In the genomic region with DNA sequence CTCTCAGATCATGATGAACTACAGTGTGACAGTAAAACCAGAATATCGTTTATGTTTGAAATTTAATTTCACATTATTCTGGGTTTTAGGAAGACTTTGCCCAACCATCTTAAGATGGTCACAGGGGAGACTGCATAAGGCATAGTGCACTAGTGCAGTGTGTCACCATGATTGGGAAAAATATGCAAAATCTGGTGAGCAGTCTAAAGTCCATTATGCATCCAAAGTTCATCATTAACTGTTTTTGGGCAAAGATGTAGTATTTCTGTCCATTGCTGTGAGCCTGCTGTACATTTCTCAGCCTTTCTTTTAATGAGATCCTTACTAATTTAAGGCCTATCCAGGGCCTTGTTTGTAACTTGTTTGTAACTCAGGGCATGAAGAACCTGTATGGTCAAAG, we compare ENCODE assay signal across 2 cellular contexts.
TF ChIP-seq lines count a peak whose summit lies in the region.

No MANE protein-coding gene starts in this region.

TF ChIP-seq in liver, 16 proteins besides CTCF, POLR2A, EP300 and RAD21 (continued from another document):
- no peak for TF ChIP-seq TAF1 (conservative IDR thresholded peaks at IDR 0.05)
- no peak for TF ChIP-seq NR2F2 (IDR thresholded peaks at IDR 0.05)
- TF ChIP-seq, protein P1, sequence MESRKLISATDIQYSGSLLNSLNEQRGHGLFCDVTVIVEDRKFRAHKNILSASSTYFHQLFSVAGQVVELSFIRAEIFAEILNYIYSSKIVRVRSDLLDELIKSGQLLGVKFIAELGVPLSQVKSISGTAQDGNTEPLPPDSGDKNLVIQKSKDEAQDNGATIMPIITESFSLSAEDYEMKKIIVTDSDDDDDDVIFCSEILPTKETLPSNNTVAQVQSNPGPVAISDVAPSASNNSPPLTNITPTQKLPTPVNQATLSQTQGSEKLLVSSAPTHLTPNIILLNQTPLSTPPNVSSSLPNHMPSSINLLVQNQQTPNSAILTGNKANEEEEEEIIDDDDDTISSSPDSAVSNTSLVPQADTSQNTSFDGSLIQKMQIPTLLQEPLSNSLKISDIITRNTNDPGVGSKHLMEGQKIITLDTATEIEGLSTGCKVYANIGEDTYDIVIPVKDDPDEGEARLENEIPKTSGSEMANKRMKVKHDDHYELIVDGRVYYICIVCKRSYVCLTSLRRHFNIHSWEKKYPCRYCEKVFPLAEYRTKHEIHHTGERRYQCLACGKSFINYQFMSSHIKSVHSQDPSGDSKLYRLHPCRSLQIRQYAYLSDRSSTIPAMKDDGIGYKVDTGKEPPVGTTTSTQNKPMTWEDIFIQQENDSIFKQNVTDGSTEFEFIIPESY (IDR thresholded peaks at IDR 0.05), result no peak
- no peak for TF ChIP-seq GABPA (IDR thresholded peaks at IDR 0.05 in 1 of 2, conservative IDR thresholded peaks at IDR 0.05 in 1 of 2)
- TF ChIP-seq FOXA2 (IDR thresholded peaks at IDR 0.05), result no peak
- TF ChIP-seq, protein P2, sequence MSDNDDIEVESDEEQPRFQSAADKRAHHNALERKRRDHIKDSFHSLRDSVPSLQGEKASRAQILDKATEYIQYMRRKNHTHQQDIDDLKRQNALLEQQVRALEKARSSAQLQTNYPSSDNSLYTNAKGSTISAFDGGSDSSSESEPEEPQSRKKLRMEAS (IDR thresholded peaks at IDR 0.05), result no peak
- TF ChIP-seq FOXA1 (IDR thresholded peaks at IDR 0.05), result no peak
- TF ChIP-seq, protein P3, sequence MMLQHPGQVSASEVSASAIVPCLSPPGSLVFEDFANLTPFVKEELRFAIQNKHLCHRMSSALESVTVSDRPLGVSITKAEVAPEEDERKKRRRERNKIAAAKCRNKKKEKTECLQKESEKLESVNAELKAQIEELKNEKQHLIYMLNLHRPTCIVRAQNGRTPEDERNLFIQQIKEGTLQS (IDR thresholded peaks at IDR 0.05), result no peak
- peak; percentile 95 to 99 for TF ChIP-seq HNF4A (conservative IDR thresholded peaks at IDR 0.05)
- TF ChIP-seq JUND (IDR thresholded peaks at IDR 0.05), result peak in 1 of 2 donors; percentile 50
- TF ChIP-seq, protein P4, sequence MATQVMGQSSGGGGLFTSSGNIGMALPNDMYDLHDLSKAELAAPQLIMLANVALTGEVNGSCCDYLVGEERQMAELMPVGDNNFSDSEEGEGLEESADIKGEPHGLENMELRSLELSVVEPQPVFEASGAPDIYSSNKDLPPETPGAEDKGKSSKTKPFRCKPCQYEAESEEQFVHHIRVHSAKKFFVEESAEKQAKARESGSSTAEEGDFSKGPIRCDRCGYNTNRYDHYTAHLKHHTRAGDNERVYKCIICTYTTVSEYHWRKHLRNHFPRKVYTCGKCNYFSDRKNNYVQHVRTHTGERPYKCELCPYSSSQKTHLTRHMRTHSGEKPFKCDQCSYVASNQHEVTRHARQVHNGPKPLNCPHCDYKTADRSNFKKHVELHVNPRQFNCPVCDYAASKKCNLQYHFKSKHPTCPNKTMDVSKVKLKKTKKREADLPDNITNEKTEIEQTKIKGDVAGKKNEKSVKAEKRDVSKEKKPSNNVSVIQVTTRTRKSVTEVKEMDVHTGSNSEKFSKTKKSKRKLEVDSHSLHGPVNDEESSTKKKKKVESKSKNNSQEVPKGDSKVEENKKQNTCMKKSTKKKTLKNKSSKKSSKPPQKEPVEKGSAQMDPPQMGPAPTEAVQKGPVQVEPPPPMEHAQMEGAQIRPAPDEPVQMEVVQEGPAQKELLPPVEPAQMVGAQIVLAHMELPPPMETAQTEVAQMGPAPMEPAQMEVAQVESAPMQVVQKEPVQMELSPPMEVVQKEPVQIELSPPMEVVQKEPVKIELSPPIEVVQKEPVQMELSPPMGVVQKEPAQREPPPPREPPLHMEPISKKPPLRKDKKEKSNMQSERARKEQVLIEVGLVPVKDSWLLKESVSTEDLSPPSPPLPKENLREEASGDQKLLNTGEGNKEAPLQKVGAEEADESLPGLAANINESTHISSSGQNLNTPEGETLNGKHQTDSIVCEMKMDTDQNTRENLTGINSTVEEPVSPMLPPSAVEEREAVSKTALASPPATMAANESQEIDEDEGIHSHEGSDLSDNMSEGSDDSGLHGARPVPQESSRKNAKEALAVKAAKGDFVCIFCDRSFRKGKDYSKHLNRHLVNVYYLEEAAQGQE (IDR thresholded peaks at IDR 0.05), result peak; percentile 24
- TF ChIP-seq RXRA (IDR thresholded peaks at IDR 0.05), result peak; percentile 35 to 50
- peak; percentile 67 for TF ChIP-seq YY1 (IDR thresholded peaks at IDR 0.05)
- peak; percentile 95 for TF ChIP-seq HNF4G (IDR thresholded peaks at IDR 0.05)
- peak; percentile 96 for TF ChIP-seq SP1 (IDR thresholded peaks at IDR 0.05)

TF ChIP-seq in HepG2, 621 proteins besides CTCF, POLR2A, EP300 and RAD21 (continued from another document):
- no peak for TF ChIP-seq CENPX (CRISPR knock-in tag; IDR thresholded peaks at IDR 0.05)
- TF ChIP-seq AGO2 (optimal IDR thresholded peaks at IDR 0.05; ENCODE audit: low read depth, low read length), result no peak
- TF ChIP-seq ZZZ3 (CRISPR knock-in tag; IDR thresholded peaks at IDR 0.05; ENCODE audit: borderline replicate concordance), result no peak
- TF ChIP-seq, protein P5, sequence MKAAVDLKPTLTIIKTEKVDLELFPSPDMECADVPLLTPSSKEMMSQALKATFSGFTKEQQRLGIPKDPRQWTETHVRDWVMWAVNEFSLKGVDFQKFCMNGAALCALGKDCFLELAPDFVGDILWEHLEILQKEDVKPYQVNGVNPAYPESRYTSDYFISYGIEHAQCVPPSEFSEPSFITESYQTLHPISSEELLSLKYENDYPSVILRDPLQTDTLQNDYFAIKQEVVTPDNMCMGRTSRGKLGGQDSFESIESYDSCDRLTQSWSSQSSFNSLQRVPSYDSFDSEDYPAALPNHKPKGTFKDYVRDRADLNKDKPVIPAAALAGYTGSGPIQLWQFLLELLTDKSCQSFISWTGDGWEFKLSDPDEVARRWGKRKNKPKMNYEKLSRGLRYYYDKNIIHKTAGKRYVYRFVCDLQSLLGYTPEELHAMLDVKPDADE (CRISPR knock-in tag; IDR thresholded peaks at IDR 0.05), result no peak
- TF ChIP-seq, protein P6, sequence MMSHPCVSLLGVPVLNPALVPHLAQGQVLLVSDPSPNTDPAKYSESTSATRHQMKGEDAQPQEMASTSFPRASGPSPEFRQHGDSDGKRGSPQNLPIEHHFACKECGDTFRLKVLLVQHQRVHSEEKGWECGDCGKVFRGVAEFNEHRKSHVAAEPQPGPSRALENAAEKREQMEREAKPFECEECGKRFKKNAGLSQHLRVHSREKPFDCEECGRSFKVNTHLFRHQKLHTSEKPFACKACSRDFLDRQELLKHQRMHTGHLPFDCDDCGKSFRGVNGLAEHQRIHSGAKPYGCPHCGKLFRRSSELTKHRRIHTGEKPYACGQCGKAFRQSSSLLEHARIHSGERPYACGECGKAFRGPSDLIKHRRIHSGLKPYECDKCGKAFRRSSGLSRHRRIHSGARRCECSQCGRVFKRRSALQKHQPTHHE (CRISPR knock-in tag; IDR thresholded peaks at IDR 0.05; ENCODE audit: borderline replicate concordance), result no peak
- TF ChIP-seq MBD4 (IDR thresholded peaks at IDR 0.05; ENCODE audit: borderline replicate concordance, low read length), result no peak
- no peak for TF ChIP-seq CAMTA2 (CRISPR knock-in tag; IDR thresholded peaks at IDR 0.05; ENCODE audit: borderline replicate concordance)
- TF ChIP-seq, protein P7, sequence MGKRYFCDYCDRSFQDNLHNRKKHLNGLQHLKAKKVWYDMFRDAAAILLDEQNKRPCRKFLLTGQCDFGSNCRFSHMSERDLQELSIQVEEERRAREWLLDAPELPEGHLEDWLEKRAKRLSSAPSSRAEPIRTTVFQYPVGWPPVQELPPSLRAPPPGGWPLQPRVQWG (CRISPR knock-in tag; IDR thresholded peaks at IDR 0.05; ENCODE audit: borderline replicate concordance, low read depth), result no peak
- no peak for TF ChIP-seq ZFP62 (CRISPR knock-in tag; IDR thresholded peaks at IDR 0.05)
- TF ChIP-seq MED8 (CRISPR knock-in tag; IDR thresholded peaks at IDR 0.05; ENCODE audit: insufficient replicate concordance), result no peak
- TF ChIP-seq, protein P8, sequence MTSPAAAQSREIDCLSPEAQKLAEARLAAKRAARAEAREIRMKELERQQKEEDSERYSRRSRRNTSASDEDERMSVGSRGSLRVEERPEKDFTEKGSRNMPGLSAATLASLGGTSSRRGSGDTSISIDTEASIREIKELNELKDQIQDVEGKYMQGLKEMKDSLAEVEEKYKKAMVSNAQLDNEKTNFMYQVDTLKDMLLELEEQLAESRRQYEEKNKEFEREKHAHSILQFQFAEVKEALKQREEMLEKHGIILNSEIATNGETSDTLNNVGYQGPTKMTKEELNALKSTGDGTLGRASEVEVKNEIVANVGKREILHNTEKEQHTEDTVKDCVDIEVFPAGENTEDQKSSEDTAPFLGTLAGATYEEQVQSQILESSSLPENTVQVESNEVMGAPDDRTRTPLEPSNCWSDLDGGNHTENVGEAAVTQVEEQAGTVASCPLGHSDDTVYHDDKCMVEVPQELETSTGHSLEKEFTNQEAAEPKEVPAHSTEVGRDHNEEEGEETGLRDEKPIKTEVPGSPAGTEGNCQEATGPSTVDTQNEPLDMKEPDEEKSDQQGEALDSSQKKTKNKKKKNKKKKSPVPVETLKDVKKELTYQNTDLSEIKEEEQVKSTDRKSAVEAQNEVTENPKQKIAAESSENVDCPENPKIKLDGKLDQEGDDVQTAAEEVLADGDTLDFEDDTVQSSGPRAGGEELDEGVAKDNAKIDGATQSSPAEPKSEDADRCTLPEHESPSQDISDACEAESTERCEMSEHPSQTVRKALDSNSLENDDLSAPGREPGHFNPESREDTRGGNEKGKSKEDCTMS (CRISPR knock-in tag; conservative IDR thresholded peaks at IDR 0.05), result no peak
- no peak for TF ChIP-seq SIN3A (IDR thresholded peaks at IDR 0.05; ENCODE audit: borderline replicate concordance, low read depth, low read length)
- no peak for TF ChIP-seq MTF1 (CRISPR knock-in tag; IDR thresholded peaks at IDR 0.05)
